ENCODE assay signal across 8 cellular contexts in genomic region chr19:50475736-50476223, GRCh38. TPM values are rescaled to one million over a fixed set of nuclear protein-coding genes. Genes with fewer than 3 reads are reported as not detected.
DNase-seq lines count a peak whose midpoint lies in the region; ATAC-seq and TF ChIP-seq lines count a peak whose summit lies in the region.

No MANE protein-coding gene starts in this region.

- H3K9me3 ChIP-seq in adipocyte (ENCODE audit: control insufficient read depth, low read length) (no peaks in the 10 kb centered on the region), lower lobe of right lung (no peaks in the 10 kb centered on the region), upper lobe of left lung (no peaks in the 10 kb centered on the region)

- intact Hi-C loops in Right ventricle myocardium inferior (cut with DNase I) (loop anchor here (1.0 to 10.0 kb wide), 2 partner anchors 36 to 79 kb away; partner anchors contain the start of gene JOSD2), Right ventricle myocardium superior (cut with DNase I) (no loop called here), lower lobe of right lung (cut with DNase I) (no loop called here)

- H3K4me1 ChIP-seq in adipocyte (ENCODE audit: control insufficient read depth, insufficient read depth, low read length) (peaks cover 9% of the 10 kb centered on the region), lower lobe of right lung (peaks cover 15% of the 10 kb centered on the region), upper lobe of left lung (peaks cover 11 to 27% (median 15%) of the 10 kb centered on the region in 4 donors), foreskin keratinocyte (no peaks in the 10 kb centered on the region)

- WGBS in upper lobe of left lung, 2 donors, result 79 to 83% methylated on average over 29 of the region's 29 CpGs

- no peak for TF ChIP-seq POLR2A in upper lobe of left lung (IDR thresholded peaks at IDR 0.05)

- no peak overlapping the region for H3K9ac ChIP-seq in adipocyte (ENCODE audit: low read length)

- H3K4me3 ChIP-seq in adipocyte (ENCODE audit: low read length), result peak overlapping the region; percentile 99
- peak overlapping the region; percentile 90 for H3K4me3 ChIP-seq in lower lobe of right lung
- peak overlapping the region in 3 of 4 donors; percentile 94 to 100 (median 96) for H3K4me3 ChIP-seq in upper lobe of left lung

- H3K27me3 ChIP-seq in adipocyte (replicated peaks; ENCODE audit: control insufficient read depth, insufficient read depth, low read length), result no peaks in the 10 kb centered on the region
- H3K27me3 ChIP-seq in lower lobe of right lung (ENCODE audit: low read depth), result no peaks in the 10 kb centered on the region
- H3K27me3 ChIP-seq in upper lobe of left lung, result no peaks in the 10 kb centered on the region
- H3K27me3 ChIP-seq in foreskin keratinocyte, result no peaks in the 10 kb centered on the region

- no peak for TF ChIP-seq CTCF in lower lobe of right lung (IDR thresholded peaks at IDR 0.05)
- TF ChIP-seq CTCF in upper lobe of left lung (IDR thresholded peaks at IDR 0.05), result no peak
- no peak for TF ChIP-seq CTCF in foreskin keratinocyte (conservative IDR thresholded peaks at IDR 0.05)

- DNase-seq in Right ventricle myocardium inferior (ENCODE audit: missing footprints) (peak; percentile 62), Right ventricle myocardium superior (no peak), adipocyte (ENCODE audit: low read depth) (no peak), lower lobe of right lung (peak; percentile 63), upper lobe of left lung (no peak), mesenteric fat pad (ENCODE audit: low spot score) (no peak), DMS 273 (lab: John Stamatoyannopoulos, UW; ENCODE audit: unreplicated experiment) (no peak), foreskin keratinocyte (no peak)

- H3K36me3 ChIP-seq in adipocyte (ENCODE audit: control insufficient read depth, insufficient read depth, low read length, severe bottlenecking), result peaks cover 14% of the 10 kb centered on the region
- peaks cover 21% of the 10 kb centered on the region for H3K36me3 ChIP-seq in lower lobe of right lung
- peaks cover 11 to 30% (median 19%) of the 10 kb centered on the region in 4 donors for H3K36me3 ChIP-seq in upper lobe of left lung

- H3K27ac ChIP-seq in lower lobe of right lung, result peak overlapping the region; percentile 39
- peak overlapping the region in 3 of 4 donors; percentile 84 to 90 (median 86) for H3K27ac ChIP-seq in upper lobe of left lung
- H3K27ac ChIP-seq in foreskin keratinocyte, result no peak overlapping the region

- TF ChIP-seq EP300 in upper lobe of left lung (IDR thresholded peaks at IDR 0.05), result no peak

- ATAC-seq in Right ventricle myocardium inferior (no peak), Right ventricle myocardium superior (ENCODE audit: poor library complexity) (no peak), lower lobe of right lung (no peak), upper lobe of left lung (ENCODE audit: low FRiP score in 2 of 2) (no peak), foreskin keratinocyte (no peak)

RNA-seq across cellular contexts. Expression of gene EMC10, which starts 0.5 kb away (rescaled TPM):
- total RNA-seq in Right ventricle myocardium inferior (78.0 TPM), Right ventricle myocardium superior (68.7 TPM), lower lobe of right lung (95.6 TPM), upper lobe of left lung (100 to 1,000 TPM in 4 of 6 donors, 10 to 100 TPM in 2; 83.8 to 155 (median 121) TPM), mesenteric fat pad (53.3 TPM), foreskin keratinocyte (69.5 and 74.2 TPM in 2 replicates)
- 77.9 and 84.6 TPM in 2 replicates for polyA plus RNA-seq in foreskin keratinocyte

RNA-seq across cellular contexts. Expression of gene GARIN5A, which starts 0.9 kb away (rescaled TPM):
- total RNA-seq in Right ventricle myocardium inferior (2.2 TPM), Right ventricle myocardium superior (2.0 TPM), lower lobe of right lung (2.2 TPM), upper lobe of left lung (10 to 100 TPM in 1 of 6 donors, 1 to 10 TPM in 4, not detected in 1; 2.4 to 10.1 (median 3.0) TPM), mesenteric fat pad (0.35 TPM), foreskin keratinocyte (0.85 and 0.95 TPM in 2 replicates)
- polyA plus RNA-seq in foreskin keratinocyte, result 0.76 and 1.1 TPM in 2 replicates

RNA-seq across cellular contexts. Expression of gene JOSD2, which starts 35.2 kb away (rescaled TPM):
- total RNA-seq in Right ventricle myocardium inferior (43.7 TPM), Right ventricle myocardium superior (39.8 TPM), lower lobe of right lung (40.4 TPM), upper lobe of left lung (10 to 100 TPM; 22.6 to 59.2 (median 40.1) TPM), mesenteric fat pad (44.9 TPM), foreskin keratinocyte (36.5 and 51.0 TPM in 2 replicates)
- 69.8 and 94.1 TPM in 2 replicates for polyA plus RNA-seq in foreskin keratinocyte

RNA-seq across cellular contexts. Expression of gene ASPDH, which starts 37.9 kb away (rescaled TPM):
- total RNA-seq in Right ventricle myocardium inferior (not detected), Right ventricle myocardium superior (not detected), lower lobe of right lung (not detected), upper lobe of left lung (not detected), mesenteric fat pad (not detected), foreskin keratinocyte (not detected in 2 replicates)
- polyA plus RNA-seq in foreskin keratinocyte, result not detected in 2 replicates

RNA-seq across cellular contexts. Expression of gene MYBPC2, which starts 43.1 kb away (rescaled TPM):
- total RNA-seq in Right ventricle myocardium inferior, result 0.08 TPM
- total RNA-seq in Right ventricle myocardium superior, result not detected
- total RNA-seq in lower lobe of right lung, result not detected
- under 1 TPM in 2 of 6 donors, not detected in 4; 0.09 to 0.17 TPM for total RNA-seq in upper lobe of left lung
- total RNA-seq in mesenteric fat pad, result not detected
- not detected in 2 replicates for total RNA-seq in foreskin keratinocyte
- polyA plus RNA-seq in foreskin keratinocyte, result not detected in 2 replicates

Comparison
In these comparisons a context has a peak if more than half of its experiments do, and no peak if none do; other contexts are left out.
1. DNase-seq: peak in Right ventricle myocardium inferior (single experiment) and lower lobe of right lung (single experiment); none in Right ventricle myocardium superior (single experiment), adipocyte (single experiment), upper lobe of left lung (0 of 2), mesenteric fat pad (single experiment), DMS 273 (single experiment) and foreskin keratinocyte (0 of 2).
2. Peak in every context shown above with its lines, with median percentiles within 50 percentile points of each other: H3K4me3 ChIP-seq.